9 cellular contexts compared by ENCODE assay signal in genomic region chr19:737591-738093, GRCh38. TPM values are rescaled to one million over a fixed set of nuclear protein-coding genes. Genes with fewer than 3 reads are reported as not detected.
DNase-seq lines count a peak whose midpoint lies in the region; ATAC-seq and TF ChIP-seq lines count a peak whose summit lies in the region.
"Had no signal": no experiment of that assay in that cellular context is flagged by ENCODE, and none has a peak within 500 bp of the region (broad histone marks: within the 10 kb centered on the region; RNA-seq: fewer than 3 reads in every experiment).

No MANE protein-coding gene starts in this region.

- TF ChIP-seq CTCF in Calu3 (IDR thresholded peaks at IDR 0.05; ENCODE audit: unreplicated experiment) = peak; percentile 19
- peak in 4 of 7 experiments; percentile 25 to 48 (median 36) for TF ChIP-seq CTCF in stomach (IDR thresholded peaks at IDR 0.05)

- POLR2A ChIA-PET in naive thymus-derived CD8-positive, alpha-beta T cell (lab: Charles Lee) = no interaction called here

- no peak overlapping the region for H3K4me3 ChIP-seq in stomach

- DNase-seq in Calu3 (peak; percentile 56), Kasumi-1 (lab: John Stamatoyannopoulos, UW) (peak; percentile 18 to 35), stomach (peak; percentile 52)
- peak; percentile 28 to 51 for DNase-seq in activated CD4-positive, alpha-beta T cell treated with anti-CD3 and anti-CD28 coated beads, Interleukin-2, amount 50 U/mL, for 24 hours (ENCODE audit: low read depth in 1 of 2, low spot score in 1 of 2)
- peak; percentile 48 for DNase-seq in effector CD8-positive, alpha-beta T cell (lab: John Stamatoyannopoulos, UW)
- DNase-seq in naive thymus-derived CD8-positive, alpha-beta T cell = peak; percentile 39 to 77 (median 56)

- CTCF ChIA-PET in Calu3 (lab: Charles Lee) = interaction anchor here (0.5 kb wide), 1 partner anchor 264 kb away, joined by 3 read pairs; no protein-coding TSS in a partner anchor

- H3K9me3 ChIP-seq in stomach = no peaks in the 10 kb centered on the region

- peak; percentile 74 to 84 for ATAC-seq in naive thymus-derived CD8-positive, alpha-beta T cell
- no peak for ATAC-seq in HG02610 (IDR thresholded peaks at IDR 0.05; ENCODE audit: unreplicated experiment)
- no peak for ATAC-seq in GM21576 (IDR thresholded peaks at IDR 0.05; ENCODE audit: unreplicated experiment)

- WGBS in stomach, 5 donors = 25 to 40% (median 37%) methylated on average over 20 to 22 of the region's 22 CpGs

- no peaks in the 10 kb centered on the region for H3K36me3 Mint-ChIP-seq in Calu3 (ENCODE audit: insufficient read depth, unreplicated experiment)
- no peaks in the 10 kb centered on the region for H3K36me3 Mint-ChIP-seq in naive thymus-derived CD8-positive, alpha-beta T cell

- H3K27me3 Mint-ChIP-seq in Calu3 (ENCODE audit: unreplicated experiment) = peaks cover 24% of the 10 kb centered on the region
- peaks cover 0 to 16% (median 3%) of the 10 kb centered on the region in 5 donors for H3K27me3 Mint-ChIP-seq in naive thymus-derived CD8-positive, alpha-beta T cell

- H3K4me1 Mint-ChIP-seq in Calu3 (ENCODE audit: low read depth, unreplicated experiment) = peaks cover 16% of the 10 kb centered on the region
- peaks cover 11 to 14% (median 11%) of the 10 kb centered on the region in 4 donors for H3K4me1 Mint-ChIP-seq in naive thymus-derived CD8-positive, alpha-beta T cell

- intact Hi-C loops in Calu3 (cut with micrococcal nuclease; ENCODE audit: unreplicated experiment) = no loop called here
- intact Hi-C loops in stomach (cut with DNase I; ENCODE audit: low total_unique reads) = no loop called here

- no peak overlapping the region for H3K4me3 Mint-ChIP-seq in Calu3 (ENCODE audit: low read depth, unreplicated experiment)
- no peak overlapping the region for H3K4me3 Mint-ChIP-seq in naive thymus-derived CD8-positive, alpha-beta T cell

- H3K9me3 Mint-ChIP-seq in Calu3 (ENCODE audit: low read depth, unreplicated experiment) = no peaks in the 10 kb centered on the region
- H3K9me3 Mint-ChIP-seq in naive thymus-derived CD8-positive, alpha-beta T cell = peaks cover 0 to 4% (median 0%) of the 10 kb centered on the region in 9 donors

- peaks cover 0 to 7% (median 0%) of the 10 kb centered on the region in 3 donors for H3K27me3 ChIP-seq in stomach

- peaks cover 0 to 14% (median 13%) of the 10 kb centered on the region in 4 donors for H3K4me1 ChIP-seq in stomach

- H3K27ac Mint-ChIP-seq in Calu3 (ENCODE audit: unreplicated experiment) = no peak overlapping the region
- H3K27ac Mint-ChIP-seq in naive thymus-derived CD8-positive, alpha-beta T cell = no peak overlapping the region

- BruUV-seq in Calu3 (replicated peaks; lab: Mats Ljungman, UMichigan) = no TSS peak

- TF ChIP-seq POLR2A in stomach (IDR thresholded peaks at IDR 0.05) = no peak

- no peak for TF ChIP-seq EP300 in stomach (IDR thresholded peaks at IDR 0.05)

- peaks cover 0 to 10% (median 6%) of the 10 kb centered on the region in 4 donors for H3K36me3 ChIP-seq in stomach

- no peak overlapping the region for H3K27ac ChIP-seq in stomach

RNA-seq across cellular contexts. Expression of gene MISP, which starts 13.3 kb away (rescaled TPM):
- total RNA-seq in Calu3 (2022) (73.9 and 90.5 TPM in 2 replicates), stomach (100 to 1,000 TPM in 1 of 5 donors, 10 to 100 TPM in 3, 1 to 10 TPM in 1; 5.3 to 149 (median 27.7) TPM)
- total RNA-seq in naive thymus-derived CD8-positive, alpha-beta T cell = not detected
- polyA plus RNA-seq in naive thymus-derived CD8-positive, alpha-beta T cell = not detected
- polyA plus RNA-seq in stomach = 10 to 100 TPM in 2 of 3 donors, 1 to 10 TPM in 1; 2.1 to 12.9 (median 12.5) TPM
- total RNA-seq: subcutaneous adipose tissue had no signal

RNA-seq across cellular contexts. Expression of gene PALM, which starts 28.9 kb away (rescaled TPM):
- total RNA-seq in Calu3 (2022) = 0.56 and 0.83 TPM in 2 replicates
- not detected for total RNA-seq in naive thymus-derived CD8-positive, alpha-beta T cell
- not detected for polyA plus RNA-seq in naive thymus-derived CD8-positive, alpha-beta T cell
- 10 to 100 TPM; 12.1 to 88.9 (median 17.5) TPM for total RNA-seq in stomach
- polyA plus RNA-seq in stomach = 10 to 100 TPM in 2 of 3 donors, 1 to 10 TPM in 1; 9.8 to 14.8 (median 12.0) TPM

RNA-seq across cellular contexts. Expression of gene PRSS57, which starts 42.4 kb away (rescaled TPM):
- total RNA-seq in Calu3 (2022) = not detected in 2 replicates
- total RNA-seq in naive thymus-derived CD8-positive, alpha-beta T cell = not detected
- 1 to 10 TPM in 1 of 3 donors, not detected in 2; 1.2 TPM for polyA plus RNA-seq in naive thymus-derived CD8-positive, alpha-beta T cell
- total RNA-seq in stomach = not detected
- polyA plus RNA-seq in stomach = not detected
- total RNA-seq: subcutaneous adipose tissue had no signal

RNA-seq across cellular contexts. Expression of gene PTBP1, which starts 59.6 kb away (rescaled TPM):
- total RNA-seq in Calu3 (2022) = 380 and 409 TPM in 2 replicates
- 100 to 1,000 TPM; 321 to 323 TPM for total RNA-seq in naive thymus-derived CD8-positive, alpha-beta T cell
- polyA plus RNA-seq in naive thymus-derived CD8-positive, alpha-beta T cell = 100 to 1,000 TPM; 110 to 190 (median 110) TPM
- total RNA-seq in stomach = 100 to 1,000 TPM in 4 of 5 donors, 10 to 100 TPM in 1; 92.9 to 539 (median 173) TPM
- 10 to 100 TPM; 74.8 to 80.9 (median 74.8) TPM for polyA plus RNA-seq in stomach

Comparison
In these comparisons a context has a peak if more than half of its experiments do, and no peak if none do; other contexts are left out.
1. ATAC-seq: peak in naive thymus-derived CD8-positive, alpha-beta T cell (2 of 2); none in HG02610 (single experiment) and GM21576 (single experiment).
2. RNA of gene MISP, which starts 13.3 kb away (total RNA-seq): 73.9 to 90.5 TPM in Calu3 and 5.3 to 149 TPM in stomach; not detected in naive thymus-derived CD8-positive, alpha-beta T cell; every median in the first group is over 4 times any median in the second.
3. Peak in every context shown above with its lines, with median percentiles within 50 percentile points of each other: DNase-seq.